ENCODE assay signal across 8 cellular contexts in genomic region chr11:2899080-2899783, GRCh38. TPM values are rescaled to one million over a fixed set of nuclear protein-coding genes. Genes with fewer than 3 reads are reported as not detected.
A peak's percentile ranks its signal among the peaks of the same experiment; 100 is the strongest.
DNase-seq lines count a peak whose midpoint lies in the region; ATAC-seq, FAIRE-seq and TF ChIP-seq lines count a peak whose summit lies in the region.

No MANE protein-coding gene starts in this region.

- H3K79me2 ChIP-seq in hepatocyte = no peaks in the 10 kb centered on the region

- 37 to 61% (median 44%) methylated on average over 8 to 13 of the region's 13 CpGs for WGBS in spleen, 5 donors
- WGBS in hepatocyte (ENCODE audit: low lambda C conversion rate, missing lambda C conversion rate) = 86% methylated on average over 13 of the region's 13 CpGs

- H3K27ac ChIP-seq in spleen (peak overlapping the region in 7 of 8 donors; percentile 52 to 86 (median 73)), hepatocyte (no peak overlapping the region)

- TF ChIP-seq CTCF in spleen (IDR thresholded peaks at IDR 0.05 in 8 of 11, conservative IDR thresholded peaks at IDR 0.05 in 3 of 11) = no peak
- TF ChIP-seq CTCF in BE2C (IDR thresholded peaks at IDR 0.05; ENCODE audit: low read depth, low read length) = no peak
- TF ChIP-seq CTCF in hepatocyte (IDR thresholded peaks at IDR 0.05; ENCODE audit: poor library complexity) = no peak

- TF ChIP-seq POLR2A in GM12891 (IDR thresholded peaks at IDR 0.05; ENCODE audit: low read depth, low read length) (no peak), spleen (IDR thresholded peaks at IDR 0.05) (no peak)

- H4K20me1 ChIP-seq in hepatocyte (ENCODE audit: insufficient read depth, poor library complexity, severe bottlenecking) = no peaks in the 10 kb centered on the region

- no peaks in the 10 kb centered on the region for H3K9me3 ChIP-seq in spleen
- no peaks in the 10 kb centered on the region for H3K9me3 ChIP-seq in BE2C
- no peaks in the 10 kb centered on the region for H3K9me3 ChIP-seq in hepatocyte (ENCODE audit: low read depth)

- ATAC-seq in GM21447 (IDR thresholded peaks at IDR 0.05; ENCODE audit: unreplicated experiment) (no peak), GM21737 (IDR thresholded peaks at IDR 0.05; ENCODE audit: unreplicated experiment) (no peak)

- peak; percentile 5 for FAIRE-seq in GM12891 (lab: Jason Lieb, UNC)

- intact Hi-C loops in spleen (cut with DNase I; ENCODE audit: low total_unique reads) = no loop called here

- no peak overlapping the region for H3K4me2 ChIP-seq in hepatocyte

- no peaks in the 10 kb centered on the region for H3K36me3 ChIP-seq in spleen
- H3K36me3 ChIP-seq in BE2C = no peaks in the 10 kb centered on the region
- H3K36me3 ChIP-seq in hepatocyte (replicated peaks; ENCODE audit: insufficient read depth, low read depth) = no peaks in the 10 kb centered on the region

- H3K4me3 ChIP-seq in spleen = peak overlapping the region in 1 of 8 donors; percentile 50
- H3K4me3 ChIP-seq in BE2C (ENCODE audit: low read depth, low read length) = no peak overlapping the region
- H3K4me3 ChIP-seq in hepatocyte = no peak overlapping the region

- H3K4me1 ChIP-seq in spleen = peaks cover 10 to 69% (median 56%) of the 10 kb centered on the region in 6 donors
- no peaks in the 10 kb centered on the region for H3K4me1 ChIP-seq in BE2C
- H3K4me1 ChIP-seq in hepatocyte (ENCODE audit: insufficient read depth) = peaks cover 12% of the 10 kb centered on the region

- no peak overlapping the region for H2AFZ ChIP-seq in hepatocyte

- H3K9me2 ChIP-seq in hepatocyte (replicated peaks; ENCODE audit: insufficient read depth) = no peaks in the 10 kb centered on the region

- no peak for DNase-seq in GM12891 (ENCODE audit: insufficient read length, low spot score)
- peak; percentile 22 for DNase-seq in SKM-1 (lab: John Stamatoyannopoulos, UW; ENCODE audit: unreplicated experiment)
- DNase-seq in foreskin melanocyte = peak; percentile 74
- DNase-seq in spleen = no peak
- DNase-seq in BE2C = no peak
- DNase-seq in hepatocyte (ENCODE audit: low spot score) = no peak

- peaks cover 0 to 22% (median 0%) of the 10 kb centered on the region in 7 donors for H3K27me3 ChIP-seq in spleen (replicated peaks in 1 of 7)
- no peaks in the 10 kb centered on the region for H3K27me3 ChIP-seq in BE2C
- no peaks in the 10 kb centered on the region for H3K27me3 ChIP-seq in hepatocyte

TF ChIP-seq in GM12891, 5 proteins besides CTCF, POLR2A, EP300 and RAD21:
- TF ChIP-seq PAX5 (IDR thresholded peaks at IDR 0.05; ENCODE audit: insufficient read depth, low read length, severe bottlenecking) = no peak
- no peak for TF ChIP-seq TAF1 (IDR thresholded peaks at IDR 0.05; ENCODE audit: low read depth, low read length)
- TF ChIP-seq POU2F2 (IDR thresholded peaks at IDR 0.05; ENCODE audit: low read depth, low read length) = no peak
- TF ChIP-seq POLR2AphosphoS5 (IDR thresholded peaks at IDR 0.05; ENCODE audit: low read depth, low read length) = no peak
- TF ChIP-seq SPI1 (IDR thresholded peaks at IDR 0.05; ENCODE audit: low read depth, low read length) = no peak
TF ChIP-seq in GM12891: peak in this region for 0.

RNA-seq across cellular contexts. Expression of gene CDKN1C, which starts 13.7 kb away (rescaled TPM):
- polyA plus RNA-seq in GM12891 (2012; ENCODE audit: low read depth, missing spikeins) = 0.15 TPM
- 10 to 100 TPM in 6 of 7 donors, 1 to 10 TPM in 1; 7.8 to 40.4 (median 20.7) TPM for total RNA-seq in spleen
- polyA plus RNA-seq in spleen = 10 to 100 TPM in 2 of 3 donors, 1 to 10 TPM in 1; 5.4 to 14.6 (median 11.7) TPM
- polyA plus RNA-seq in BE2C (2012; ENCODE audit: insufficient read depth, insufficient read length, low read depth) = 3.6 TPM
- 411 and 470 TPM in 2 replicates for total RNA-seq in hepatocyte
- polyA plus RNA-seq in hepatocyte = 526 and 563 TPM in 2 replicates

RNA-seq across cellular contexts. Expression of gene PHLDA2, which starts 30.0 kb away (rescaled TPM):
- 0.42 TPM for polyA plus RNA-seq in GM12891 (2012; ENCODE audit: low read depth, missing spikeins)
- 1 to 10 TPM in 6 of 7 donors, not detected in 1; 1.4 to 3.5 (median 1.7) TPM for total RNA-seq in spleen
- 1 to 10 TPM; 1.5 to 2.9 (median 2.5) TPM for polyA plus RNA-seq in spleen
- not detected for polyA plus RNA-seq in BE2C (2012; ENCODE audit: insufficient read depth, insufficient read length, low read depth)
- total RNA-seq in hepatocyte = 7.1 and 8.5 TPM in 2 replicates
- polyA plus RNA-seq in hepatocyte = 62.4 and 67.4 TPM in 2 replicates

Comparison
In these comparisons a context has a peak if more than half of its experiments do, and no peak if none do; other contexts are left out.
1. DNase-seq: peak in SKM-1 (single experiment) and foreskin melanocyte (single experiment); none in GM12891 (single experiment), spleen (single experiment), BE2C (single experiment) and hepatocyte (single experiment).